In the genomic region with DNA sequence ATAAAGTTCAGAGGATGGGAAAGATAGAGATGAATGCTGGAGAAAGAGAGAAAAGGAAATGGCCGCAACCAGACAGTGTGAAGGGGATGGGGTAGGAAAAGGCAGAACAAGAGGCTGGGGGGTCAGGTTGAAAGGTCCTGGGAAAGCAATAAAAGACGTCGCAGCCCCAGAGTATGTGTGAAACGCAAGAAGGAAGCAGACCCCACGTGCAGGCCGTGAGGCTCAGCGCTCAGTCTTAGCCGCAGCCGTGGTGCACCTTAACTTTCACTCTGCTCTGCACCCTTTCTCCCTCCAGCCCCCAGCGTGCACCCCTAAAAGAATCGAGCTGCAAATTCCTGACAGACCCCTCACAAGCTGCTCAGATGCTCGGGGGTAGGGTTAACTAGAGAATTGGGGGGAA, we compare ENCODE assay signal across 2 cellular contexts.
TF ChIP-seq lines count a peak whose summit lies in the region.

No MANE protein-coding gene starts in this region.

TF ChIP-seq in GM23338, 12 proteins besides CTCF, POLR2A, EP300 and RAD21:
- TF ChIP-seq, protein P1, sequence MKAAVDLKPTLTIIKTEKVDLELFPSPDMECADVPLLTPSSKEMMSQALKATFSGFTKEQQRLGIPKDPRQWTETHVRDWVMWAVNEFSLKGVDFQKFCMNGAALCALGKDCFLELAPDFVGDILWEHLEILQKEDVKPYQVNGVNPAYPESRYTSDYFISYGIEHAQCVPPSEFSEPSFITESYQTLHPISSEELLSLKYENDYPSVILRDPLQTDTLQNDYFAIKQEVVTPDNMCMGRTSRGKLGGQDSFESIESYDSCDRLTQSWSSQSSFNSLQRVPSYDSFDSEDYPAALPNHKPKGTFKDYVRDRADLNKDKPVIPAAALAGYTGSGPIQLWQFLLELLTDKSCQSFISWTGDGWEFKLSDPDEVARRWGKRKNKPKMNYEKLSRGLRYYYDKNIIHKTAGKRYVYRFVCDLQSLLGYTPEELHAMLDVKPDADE (IDR thresholded peaks at IDR 0.05) = no peak

TF ChIP-seq in H1, 55 proteins besides CTCF, POLR2A, EP300 and RAD21:
- no peak for TF ChIP-seq MAFK (IDR thresholded peaks at IDR 0.05; ENCODE audit: low read depth, low read length)
- no peak for TF ChIP-seq POU5F1 (IDR thresholded peaks at IDR 0.05; ENCODE audit: low read depth, low read length)
- TF ChIP-seq RBBP5 (IDR thresholded peaks at IDR 0.05; ENCODE audit: borderline replicate concordance, low read depth, low read length) = no peak
- TF ChIP-seq RFX5 (IDR thresholded peaks at IDR 0.05; ENCODE audit: borderline replicate concordance, low read depth, low read length) = no peak
- TF ChIP-seq ZNF274 (IDR thresholded peaks at IDR 0.05; ENCODE audit: borderline replicate concordance, extremely low read depth, low read length) = no peak
- no peak for TF ChIP-seq NRF1 (IDR thresholded peaks at IDR 0.05; ENCODE audit: low read depth, low read length)
- TF ChIP-seq, protein P2, sequence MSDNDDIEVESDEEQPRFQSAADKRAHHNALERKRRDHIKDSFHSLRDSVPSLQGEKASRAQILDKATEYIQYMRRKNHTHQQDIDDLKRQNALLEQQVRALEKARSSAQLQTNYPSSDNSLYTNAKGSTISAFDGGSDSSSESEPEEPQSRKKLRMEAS (IDR thresholded peaks at IDR 0.05) = peak; percentile 56; the same call in 1 of the 2 replicates
- no peak for TF ChIP-seq CHD1 (IDR thresholded peaks at IDR 0.05; ENCODE audit: low read depth, low read length)
- TF ChIP-seq, protein P3, sequence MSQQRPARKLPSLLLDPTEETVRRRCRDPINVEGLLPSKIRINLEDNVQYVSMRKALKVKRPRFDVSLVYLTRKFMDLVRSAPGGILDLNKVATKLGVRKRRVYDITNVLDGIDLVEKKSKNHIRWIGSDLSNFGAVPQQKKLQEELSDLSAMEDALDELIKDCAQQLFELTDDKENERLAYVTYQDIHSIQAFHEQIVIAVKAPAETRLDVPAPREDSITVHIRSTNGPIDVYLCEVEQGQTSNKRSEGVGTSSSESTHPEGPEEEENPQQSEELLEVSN (IDR thresholded peaks at IDR 0.05) = peak; percentile 53; the same call in 1 of the 2 replicates
